Comparison of ENCODE assay signal across 8 cellular contexts in the genomic region with DNA sequence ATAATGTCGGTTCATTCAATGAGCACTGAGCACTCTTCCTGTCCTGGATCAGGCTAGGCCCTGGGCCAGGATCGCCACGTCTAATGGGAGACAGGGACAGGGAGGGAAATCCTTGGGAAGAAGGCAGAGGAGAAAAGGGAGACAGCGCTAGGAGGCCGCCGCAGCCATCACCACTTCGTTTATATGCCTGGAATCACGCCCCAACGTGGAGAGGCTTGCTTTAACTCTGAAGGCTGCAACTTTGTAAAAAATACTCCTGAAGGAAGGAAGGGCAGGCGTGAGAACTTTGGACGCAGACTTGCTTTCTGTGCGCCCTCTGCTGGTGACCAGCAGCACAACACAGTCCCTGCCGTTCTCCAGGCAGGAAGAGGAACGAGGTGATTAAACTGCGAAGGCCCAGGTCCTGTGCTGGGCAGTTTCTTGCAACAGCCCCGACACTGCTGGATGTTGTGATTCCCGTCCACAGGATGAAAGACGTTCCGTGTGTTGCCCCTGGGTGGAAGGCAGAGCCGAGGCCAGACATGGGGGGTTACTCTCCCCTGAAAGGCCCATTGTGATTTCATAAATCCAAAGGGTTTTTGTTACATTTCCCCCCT. TPM values are rescaled to one million over a fixed set of nuclear protein-coding genes. Genes with fewer than 3 reads are reported as not detected.
A peak's percentile ranks its signal among the peaks of the same experiment; 100 is the strongest.
DNase-seq lines count a peak whose midpoint lies in the region; ATAC-seq and TF ChIP-seq lines count a peak whose summit lies in the region.

No MANE protein-coding gene starts in this region.

- peak; percentile 98 for ATAC-seq in SK-N-SH treated with all-trans-retinoic acid at 6 μM for 48 hours
- peak; percentile 83 for ATAC-seq in omental fat pad (ENCODE audit: low FRiP score)
- no peak for ATAC-seq in HG02870 (IDR thresholded peaks at IDR 0.05; ENCODE audit: unreplicated experiment)

- TF ChIP-seq CTCF in MM.1S (IDR thresholded peaks at IDR 0.05; ENCODE audit: low read length) (peak; percentile 91), omental fat pad (IDR thresholded peaks at IDR 0.05) (peak in 2 of 3 donors; percentile 79 to 96)

- no peak overlapping the region for H3K4me3 ChIP-seq in MM.1S (ENCODE audit: low read length)

- no peaks in the 10 kb centered on the region for H3F3A ChIP-seq in MM.1S (ENCODE audit: insufficient read depth, low read length)

- H3K9ac ChIP-seq in MM.1S (ENCODE audit: low read length): no peak overlapping the region

- H3K4me1 ChIP-seq in MM.1S (ENCODE audit: low read length): no peaks in the 10 kb centered on the region

- no peaks in the 10 kb centered on the region for H4K20me1 ChIP-seq in MM.1S (ENCODE audit: insufficient read depth, low read length)

- no peaks in the 10 kb centered on the region for H3K9me3 ChIP-seq in MM.1S (replicated peaks; ENCODE audit: insufficient read depth, low read length)

- no peaks in the 10 kb centered on the region for H3K9me2 ChIP-seq in MM.1S (replicated peaks; ENCODE audit: insufficient read depth, low read length)

- H3K27ac ChIP-seq in MM.1S (ENCODE audit: low read length) (no peak overlapping the region), substantia nigra (ENCODE audit: low read depth, low read length, poor library complexity, severe bottlenecking) (no peak overlapping the region)

- H3K79me2 ChIP-seq in MM.1S (ENCODE audit: low read length): no peaks in the 10 kb centered on the region

- no peak overlapping the region for H3K4me2 ChIP-seq in MM.1S (ENCODE audit: low read depth, low read length)

- H3K27me3 ChIP-seq in MM.1S (replicated peaks; ENCODE audit: insufficient read depth, low read length): no peaks in the 10 kb centered on the region

- no peak overlapping the region; the same call in 1 of the 2 replicates for H2AFZ ChIP-seq in MM.1S (ENCODE audit: low read length)

- no peaks in the 10 kb centered on the region for H3K36me3 ChIP-seq in MM.1S (replicated peaks; ENCODE audit: insufficient read depth, low read length)

- DNase-seq in EL (peak; percentile 86), MM.1S (peak; percentile 73), glomerular visceral epithelial cell (ENCODE audit: extremely low spot score) (peak; percentile 81), omental fat pad (ENCODE audit: low spot score) (peak; percentile 81), substantia nigra (lab: John Stamatoyannopoulos, UW) (peak in 45 of 49 donors; percentile 14 to 84 (median 67))
- DNase-seq in activated naive CD4-positive, alpha-beta T cell treated with anti-CD3 and anti-CD28 coated beads, Interleukin-2, amount 50 U/mL, for 16 hours: peak; percentile 77

TF ChIP-seq in SK-N-SH treated with all-trans-retinoic acid at 6 μM for 48 hours, 23 proteins besides CTCF, POLR2A, EP300 and RAD21:
- TF ChIP-seq BACH2 (CRISPR knock-in tag; IDR thresholded peaks at IDR 0.05; ENCODE audit: borderline replicate concordance) (no peak), OSR1 (CRISPR knock-in tag; IDR thresholded peaks at IDR 0.05) (no peak), ISL1 (CRISPR knock-in tag; IDR thresholded peaks at IDR 0.05) (no peak), ZNF565 (CRISPR knock-in tag; conservative IDR thresholded peaks at IDR 0.05; ENCODE audit: low read depth) (no peak), ZNF8 (CRISPR knock-in tag; IDR thresholded peaks at IDR 0.05) (no peak), ESRRG (CRISPR knock-in tag; IDR thresholded peaks at IDR 0.05) (no peak), ZNF70 (CRISPR knock-in tag; IDR thresholded peaks at IDR 0.05) (no peak), ZFP30 (CRISPR knock-in tag; IDR thresholded peaks at IDR 0.05) (no peak), TCF4 (CRISPR knock-in tag; IDR thresholded peaks at IDR 0.05; ENCODE audit: borderline replicate concordance) (no peak), ZFP3 (CRISPR knock-in tag; IDR thresholded peaks at IDR 0.05) (no peak)
- TF ChIP-seq, protein P1, sequence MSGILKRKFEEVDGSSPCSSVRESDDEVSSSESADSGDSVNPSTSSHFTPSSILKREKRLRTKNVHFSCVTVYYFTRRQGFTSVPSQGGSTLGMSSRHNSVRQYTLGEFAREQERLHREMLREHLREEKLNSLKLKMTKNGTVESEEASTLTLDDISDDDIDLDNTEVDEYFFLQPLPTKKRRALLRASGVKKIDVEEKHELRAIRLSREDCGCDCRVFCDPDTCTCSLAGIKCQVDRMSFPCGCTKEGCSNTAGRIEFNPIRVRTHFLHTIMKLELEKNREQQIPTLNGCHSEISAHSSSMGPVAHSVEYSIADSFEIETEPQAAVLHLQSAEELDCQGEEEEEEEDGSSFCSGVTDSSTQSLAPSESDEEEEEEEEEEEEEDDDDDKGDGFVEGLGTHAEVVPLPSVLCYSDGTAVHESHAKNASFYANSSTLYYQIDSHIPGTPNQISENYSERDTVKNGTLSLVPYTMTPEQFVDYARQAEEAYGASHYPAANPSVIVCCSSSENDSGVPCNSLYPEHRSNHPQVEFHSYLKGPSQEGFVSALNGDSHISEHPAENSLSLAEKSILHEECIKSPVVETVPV (CRISPR knock-in tag; IDR thresholded peaks at IDR 0.05): no peak

RNA-seq across cellular contexts. Expression of a gene that starts 22.1 kb away (rescaled TPM):
- total RNA-seq in omental fat pad: under 1 TPM in 1 of 4 donors, not detected in 3; 0.56 TPM

RNA-seq across cellular contexts. Expression of a gene that starts 22.2 kb away (rescaled TPM):
- not detected for total RNA-seq in omental fat pad
